In genomic region chr9:34992376-34992951, GRCh38 we compare ENCODE assay signal across 8 cellular contexts. TPM values are rescaled to one million over a fixed set of nuclear protein-coding genes. Genes with fewer than 3 reads are reported as not detected.
DNase-seq lines count a peak whose midpoint lies in the region; ATAC-seq and TF ChIP-seq lines count a peak whose summit lies in the region.

No MANE protein-coding gene starts in this region.

- peaks cover 0 to 5% of the 10 kb centered on the region in 2 donors for H3K36me3 Mint-ChIP-seq in CD14-positive monocyte
- peaks cover 11 to 40% of the 10 kb centered on the region in 2 donors for H3K36me3 Mint-ChIP-seq in stimulated activated naive B cell treated with anti-CD40 and anti-IgM and Interleukin-4, amounts not matched to agents 10 μg/mL and 1 μg/mL and 100 μg/mL, for 72 hours

- CTCF ChIA-PET in RWPE1 (lab: Yijun Ruan, JAX) = interaction anchor here (1.2 to 1.5 kb wide), 2 partner anchors 58 to 93 kb away, joined by 4 to 6 read pairs; no protein-coding TSS in a partner anchor

- H3K4me3 Mint-ChIP-seq in CD14-positive monocyte = no peak overlapping the region
- H3K4me3 Mint-ChIP-seq in stimulated activated naive B cell treated with anti-CD40 and anti-IgM and Interleukin-4, amounts not matched to agents 10 μg/mL and 1 μg/mL and 100 μg/mL, for 72 hours = peak overlapping the region in 1 of 2 donors; percentile 44

- WGBS in lower leg skin, 2 donors = 55% methylated on average over 16 of the region's 16 CpGs

- H3K4me3 ChIP-seq in breast epithelium (peak overlapping the region in 1 of 3 donors; percentile 4), lower leg skin (ENCODE audit: low read depth, poor library complexity, severe bottlenecking) (no peak overlapping the region)

- H3K36me3 ChIP-seq in breast epithelium = no peaks in the 10 kb centered on the region

- peak overlapping the region in 6 of 7 donors; percentile 56 to 91 (median 80) for H3K27ac Mint-ChIP-seq in CD14-positive monocyte
- peak overlapping the region; percentile 89 for H3K27ac Mint-ChIP-seq in stimulated activated naive B cell treated with anti-CD40 and anti-IgM and Interleukin-4, amounts not matched to agents 10 μg/mL and 1 μg/mL and 100 μg/mL, for 72 hours

- peaks cover 0 to 3% of the 10 kb centered on the region in 2 donors for H3K4me1 ChIP-seq in breast epithelium

- peaks cover 0 to 2% (median 0%) of the 10 kb centered on the region in 7 donors for H3K9me3 Mint-ChIP-seq in CD14-positive monocyte
- H3K9me3 Mint-ChIP-seq in stimulated activated naive B cell treated with anti-CD40 and anti-IgM and Interleukin-4, amounts not matched to agents 10 μg/mL and 1 μg/mL and 100 μg/mL, for 72 hours = no peaks in the 10 kb centered on the region

- peaks cover 41% of the 10 kb centered on the region for H3K4me1 Mint-ChIP-seq in CD14-positive monocyte
- peaks cover 52 to 63% of the 10 kb centered on the region in 2 donors for H3K4me1 Mint-ChIP-seq in stimulated activated naive B cell treated with anti-CD40 and anti-IgM and Interleukin-4, amounts not matched to agents 10 μg/mL and 1 μg/mL and 100 μg/mL, for 72 hours

- no peak for TF ChIP-seq POLR2A in breast epithelium (IDR thresholded peaks at IDR 0.05)
- no peak for TF ChIP-seq POLR2A in lower leg skin (IDR thresholded peaks at IDR 0.05)

- no peaks in the 10 kb centered on the region for H3K9me3 ChIP-seq in breast epithelium

- peak; percentile 82 for DNase-seq in CD14-positive monocyte (ENCODE audit: low spot score)
- peak; percentile 84 for DNase-seq in RWPE1 (ENCODE audit: low spot score)
- no peak for DNase-seq in breast epithelium (ENCODE audit: low spot score in 2 of 2)
- peak; percentile 17 to 80 for DNase-seq in lower leg skin (ENCODE audit: low spot score in 2 of 2)
- DNase-seq in stimulated activated naive B cell treated with anti-CD40 and anti-IgM and Interleukin-4, amounts not matched to agents 10 μg/mL and 1 μg/mL and 100 μg/mL, for 72 hours = peak; percentile 47
- DNase-seq in NCI-H146 (lab: John Stamatoyannopoulos, UW) = no peak
- no peak for DNase-seq in NCI-H1048 (lab: John Stamatoyannopoulos, UW)

- H3K27me3 ChIP-seq in breast epithelium = no peaks in the 10 kb centered on the region

- TF ChIP-seq CTCF in CD14-positive monocyte (IDR thresholded peaks at IDR 0.05) (no peak), RWPE1 (conservative IDR thresholded peaks at IDR 0.05; ENCODE audit: low read depth) (no peak), breast epithelium (IDR thresholded peaks at IDR 0.05) (no peak), lower leg skin (IDR thresholded peaks at IDR 0.05) (no peak)

- POLR2A ChIA-PET in RWPE1 (lab: Yijun Ruan, JAX; ENCODE audit: low non-redundant PET) = no interaction called here

- peak in 1 of 2 donors; percentile 9 for ATAC-seq in stimulated activated naive B cell treated with anti-CD40 and anti-IgM and Interleukin-4, amounts not matched to agents 10 μg/mL and 1 μg/mL and 100 μg/mL, for 72 hours (replicated peaks)
- ATAC-seq in HG03571 (IDR thresholded peaks at IDR 0.05; ENCODE audit: unreplicated experiment) = no peak

- H3K27me3 Mint-ChIP-seq in CD14-positive monocyte (ENCODE audit: low read depth in 3 of 3) = peaks cover 6 to 25% (median 17%) of the 10 kb centered on the region in 3 donors
- no peaks in the 10 kb centered on the region for H3K27me3 Mint-ChIP-seq in stimulated activated naive B cell treated with anti-CD40 and anti-IgM and Interleukin-4, amounts not matched to agents 10 μg/mL and 1 μg/mL and 100 μg/mL, for 72 hours

- intact Hi-C loops in CD14-positive monocyte (cut with micrococcal nuclease) = loop anchor here in 1 of 2 donors (5.0 kb wide), 1 partner anchor 80 kb away; the partner anchor contains the start of gene VCP
- intact Hi-C loops in breast epithelium (cut with DNase I; ENCODE audit: low total_unique reads) = no loop called here
- intact Hi-C loops in lower leg skin (cut with DNase I; ENCODE audit: low total_unique reads) = no loop called here

- H3K27ac ChIP-seq in RWPE1 (peak overlapping the region; percentile 94), breast epithelium (peak overlapping the region; percentile 78 to 95)

RNA-seq across cellular contexts. Expression of gene DNAJB5, which starts 2.9 kb away (rescaled TPM):
- polyA plus RNA-seq in CD14-positive monocyte = 1 to 10 TPM in 1 of 2 donors, under 1 TPM in 1; 0.66 to 1.9 TPM
- total RNA-seq in breast epithelium (1 to 10 TPM; 5.4 to 9.0 (median 6.9) TPM), lower leg skin (1 to 10 TPM; 1.1 to 3.7 (median 1.9) TPM)

RNA-seq across cellular contexts. Expression of gene PHF24, which starts 34.4 kb away (rescaled TPM):
- under 1 TPM in 1 of 2 donors, not detected in 1; 0.04 TPM for polyA plus RNA-seq in CD14-positive monocyte
- total RNA-seq in breast epithelium (1 to 10 TPM in 1 of 3 donors, under 1 TPM in 2; 0.15 to 1.1 (median 0.33) TPM), lower leg skin (1 to 10 TPM in 2 of 4 donors, under 1 TPM in 2; 0.44 to 2.7 (median 1.5) TPM)

Comparison
In these comparisons a context has a peak if more than half of its experiments do, and no peak if none do; other contexts are left out.
1. DNase-seq: peak in CD14-positive monocyte (single experiment), RWPE1 (single experiment), lower leg skin (2 of 2) and stimulated activated naive B cell treated with anti-CD40 and anti-IgM and Interleukin-4, amounts not matched to agents 10 μg/mL and 1 μg/mL and 100 μg/mL, for 72 hours (single experiment); none in breast epithelium (0 of 2), NCI-H146 (single experiment) and NCI-H1048 (single experiment).